ENCODE assay signal across 16 cellular contexts in the genomic region with DNA sequence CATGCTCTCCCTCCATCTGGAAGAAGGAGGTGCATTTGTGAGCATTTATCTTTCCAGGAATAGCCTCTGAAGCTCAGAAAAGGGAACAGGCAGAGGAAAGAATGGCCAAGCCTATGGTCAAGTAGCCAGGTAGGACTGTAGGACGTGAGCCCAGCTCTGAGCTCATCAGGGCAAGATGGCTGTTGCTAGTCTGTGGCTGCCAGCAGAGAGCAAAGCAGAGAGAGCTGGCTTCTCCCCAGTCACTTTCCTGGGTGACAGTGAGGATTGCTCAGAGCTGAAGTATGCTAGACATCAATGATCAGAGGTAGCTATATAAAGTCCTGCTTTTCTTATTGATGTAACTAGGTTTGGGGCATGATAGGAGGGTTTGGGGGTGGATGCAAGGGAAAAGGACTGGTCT.
DNase-seq lines count a peak whose midpoint lies in the region; ATAC-seq and TF ChIP-seq lines count a peak whose summit lies in the region.
"Had no signal": no experiment of that assay in that cellular context is flagged by ENCODE, and none has a peak within 500 bp of the region (broad histone marks: within the 10 kb centered on the region; RNA-seq: fewer than 3 reads in every experiment).

No MANE protein-coding gene starts in this region.

- DNase-seq in Right ventricle myocardium inferior (ENCODE audit: missing footprints), result no peak
- no peak for DNase-seq in cardiac septum (ENCODE audit: low spot score)
- DNase-seq in epithelial cell of esophagus (ENCODE audit: low read depth), result peak; percentile 7
- peak in 2 of 3 donors; percentile 44 for DNase-seq in right cardiac atrium
- no peak for DNase-seq in neural progenitor cell (ENCODE audit: low spot score)
- no peak for DNase-seq in activated CD8-positive, alpha-beta T cell treated with anti-CD3 and anti-CD28 coated beads, Interleukin-2, amount 10 ng/mL, durations not matched to agents 7 days and 5 days
- DNase-seq: AML-193; Caco-2; CD4-positive, alpha-beta T cell; H9 had no signal

- POLR2A ChIA-PET in activated CD8-positive, alpha-beta T cell treated with anti-CD3 and anti-CD28 coated beads, Interleukin-2, amount 10 ng/mL, durations not matched to agents 7 days and 5 days (lab: Charles Lee), result no interaction called here

- H2AFZ ChIP-seq in neural progenitor cell (replicated peaks), result peak overlapping the region; percentile 66

- H3K36me3 ChIP-seq in neural progenitor cell, result no peaks in the 10 kb centered on the region

- H3K4me2 ChIP-seq in neural progenitor cell, result peak overlapping the region; percentile 60
- H3K4me2 ChIP-seq: A549 had no signal

- H3K4me3 Mint-ChIP-seq in neural progenitor cell, result no peak overlapping the region
- H3K4me3 Mint-ChIP-seq in activated CD8-positive, alpha-beta T cell treated with anti-CD3 and anti-CD28 coated beads, Interleukin-2, amount 10 ng/mL, durations not matched to agents 7 days and 5 days, result no peak overlapping the region
- H3K4me3 Mint-ChIP-seq: CD4-positive, alpha-beta T cell; H9 had no signal

- no peaks in the 10 kb centered on the region for H3F3A ChIP-seq in neural progenitor cell (ENCODE audit: low read depth)

- no peaks in the 10 kb centered on the region for H3K79me2 ChIP-seq in neural progenitor cell (ENCODE audit: low read depth)

- CTCF ChIA-PET in activated CD8-positive, alpha-beta T cell treated with anti-CD3 and anti-CD28 coated beads, Interleukin-2, amount 10 ng/mL, durations not matched to agents 7 days and 5 days (lab: Charles Lee), result interaction anchor here (0.5 to 1.3 kb wide), 2 partner anchors 263 to 779 kb away, joined by 3 to 4 read pairs; no protein-coding TSS in a partner anchor

- H3K27me3 Mint-ChIP-seq in neural progenitor cell (ENCODE audit: insufficient read depth, low read depth), result no peaks in the 10 kb centered on the region
- H3K27me3 Mint-ChIP-seq in activated CD8-positive, alpha-beta T cell treated with anti-CD3 and anti-CD28 coated beads, Interleukin-2, amount 10 ng/mL, durations not matched to agents 7 days and 5 days (ENCODE audit: low read depth), result no peaks in the 10 kb centered on the region

- H3K27me3 ChIP-seq in right cardiac atrium (ENCODE audit: control insufficient read depth, insufficient read depth) (no peaks in the 10 kb centered on the region), neural progenitor cell (no peaks in the 10 kb centered on the region)

- TF ChIP-seq CTCF in epithelial cell of esophagus (IDR thresholded peaks at IDR 0.05; ENCODE audit: insufficient read depth, low read depth, low read length, missing control alignments), result no peak
- no peak for TF ChIP-seq CTCF in neural progenitor cell (IDR thresholded peaks at IDR 0.05)

- no peak overlapping the region for H3K27ac Mint-ChIP-seq in neural progenitor cell
- H3K27ac Mint-ChIP-seq in activated CD8-positive, alpha-beta T cell treated with anti-CD3 and anti-CD28 coated beads, Interleukin-2, amount 10 ng/mL, durations not matched to agents 7 days and 5 days, result no peak overlapping the region
- H3K27ac Mint-ChIP-seq: CD4-positive, alpha-beta T cell had no signal

- no peaks in the 10 kb centered on the region for H4K20me1 ChIP-seq in neural progenitor cell (ENCODE audit: low read depth)

- 56% methylated on average over 1 of the region's 1 CpG for WGBS in right cardiac atrium

- peaks cover 16% of the 10 kb centered on the region for H3K9me3 Mint-ChIP-seq in neural progenitor cell
- H3K9me3 Mint-ChIP-seq in activated CD8-positive, alpha-beta T cell treated with anti-CD3 and anti-CD28 coated beads, Interleukin-2, amount 10 ng/mL, durations not matched to agents 7 days and 5 days (ENCODE audit: insufficient read depth), result no peaks in the 10 kb centered on the region

- ATAC-seq in Right ventricle myocardium inferior (peak; percentile 63), right cardiac atrium (peak; percentile 76 to 77), HG02938 (IDR thresholded peaks at IDR 0.05; ENCODE audit: unreplicated experiment) (no peak), SK-N-SH treated with all-trans-retinoic acid at 6 μM for 48 hours (no peak)
- ATAC-seq in activated CD8-positive, alpha-beta T cell treated with anti-CD3 and anti-CD28 coated beads, Interleukin-2, amount 10 ng/mL, durations not matched to agents 7 days and 5 days, result no peak
- ATAC-seq: A549 had no signal

- no peaks in the 10 kb centered on the region for H3K36me3 Mint-ChIP-seq in neural progenitor cell
- H3K36me3 Mint-ChIP-seq in activated CD8-positive, alpha-beta T cell treated with anti-CD3 and anti-CD28 coated beads, Interleukin-2, amount 10 ng/mL, durations not matched to agents 7 days and 5 days (ENCODE audit: low read depth), result no peaks in the 10 kb centered on the region

- H3K4me1 ChIP-seq in right cardiac atrium (ENCODE audit: control insufficient read depth, insufficient read depth, low read length), result no peaks in the 10 kb centered on the region
- peaks cover 18% of the 10 kb centered on the region for H3K4me1 ChIP-seq in neural progenitor cell
- H3K4me1 ChIP-seq: A549, Caco-2 had no signal

- no peak overlapping the region for H3K4me3 ChIP-seq in epithelial cell of esophagus (ENCODE audit: low read length)
- no peak overlapping the region for H3K4me3 ChIP-seq in right cardiac atrium (ENCODE audit: low read length)
- no peak overlapping the region for H3K4me3 ChIP-seq in neural progenitor cell
- H3K4me3 ChIP-seq: A549 had no signal

- no peaks in the 10 kb centered on the region for H3K9me3 ChIP-seq in right cardiac atrium (ENCODE audit: control insufficient read depth, low read length)
- no peaks in the 10 kb centered on the region for H3K9me3 ChIP-seq in neural progenitor cell (ENCODE audit: low read depth)
- H3K9me3 ChIP-seq: A549, Caco-2 had no signal

- peaks cover 23% of the 10 kb centered on the region for H3K4me1 Mint-ChIP-seq in neural progenitor cell
- H3K4me1 Mint-ChIP-seq in activated CD8-positive, alpha-beta T cell treated with anti-CD3 and anti-CD28 coated beads, Interleukin-2, amount 10 ng/mL, durations not matched to agents 7 days and 5 days (ENCODE audit: low read depth), result no peaks in the 10 kb centered on the region

- no peak overlapping the region for H3K9ac ChIP-seq in neural progenitor cell

- no peak overlapping the region for H3K27ac ChIP-seq in right cardiac atrium (ENCODE audit: low read length)
- no peak overlapping the region for H3K27ac ChIP-seq in neural progenitor cell
- H3K27ac ChIP-seq: 22Rv1, A549, C4-2B, HL-60 had no signal

- intact Hi-C loops in Right ventricle myocardium inferior (cut with DNase I) (no loop called here), cardiac septum (cut with DNase I) (no loop called here), right cardiac atrium (cut with DNase I) (no loop called here)

TF ChIP-seq in SK-N-SH treated with all-trans-retinoic acid at 6 μM for 48 hours, 23 proteins besides CTCF, POLR2A, EP300 and RAD21:
- no peak for TF ChIP-seq ZNF70 (CRISPR knock-in tag; IDR thresholded peaks at IDR 0.05)
- TF ChIP-seq, protein P1, sequence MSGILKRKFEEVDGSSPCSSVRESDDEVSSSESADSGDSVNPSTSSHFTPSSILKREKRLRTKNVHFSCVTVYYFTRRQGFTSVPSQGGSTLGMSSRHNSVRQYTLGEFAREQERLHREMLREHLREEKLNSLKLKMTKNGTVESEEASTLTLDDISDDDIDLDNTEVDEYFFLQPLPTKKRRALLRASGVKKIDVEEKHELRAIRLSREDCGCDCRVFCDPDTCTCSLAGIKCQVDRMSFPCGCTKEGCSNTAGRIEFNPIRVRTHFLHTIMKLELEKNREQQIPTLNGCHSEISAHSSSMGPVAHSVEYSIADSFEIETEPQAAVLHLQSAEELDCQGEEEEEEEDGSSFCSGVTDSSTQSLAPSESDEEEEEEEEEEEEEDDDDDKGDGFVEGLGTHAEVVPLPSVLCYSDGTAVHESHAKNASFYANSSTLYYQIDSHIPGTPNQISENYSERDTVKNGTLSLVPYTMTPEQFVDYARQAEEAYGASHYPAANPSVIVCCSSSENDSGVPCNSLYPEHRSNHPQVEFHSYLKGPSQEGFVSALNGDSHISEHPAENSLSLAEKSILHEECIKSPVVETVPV (CRISPR knock-in tag; IDR thresholded peaks at IDR 0.05), result no peak
- TF ChIP-seq PPARA (CRISPR knock-in tag; IDR thresholded peaks at IDR 0.05; ENCODE audit: borderline replicate concordance), result no peak
- TF ChIP-seq ISL1 (CRISPR knock-in tag; IDR thresholded peaks at IDR 0.05), result no peak
- no peak for TF ChIP-seq CSDC2 (CRISPR knock-in tag; IDR thresholded peaks at IDR 0.05)
- TF ChIP-seq ZC3H10 (CRISPR knock-in tag; IDR thresholded peaks at IDR 0.05), result no peak
- TF ChIP-seq TSHZ2 (CRISPR knock-in tag; IDR thresholded peaks at IDR 0.05), result no peak

Comparison
In these comparisons a context has a peak if more than half of its experiments do, and no peak if none do; other contexts are left out.
1. DNase-seq: peak in epithelial cell of esophagus (single experiment) and right cardiac atrium (2 of 3); none in Right ventricle myocardium inferior (single experiment), cardiac septum (single experiment), neural progenitor cell (single experiment) and activated CD8-positive, alpha-beta T cell treated with anti-CD3 and anti-CD28 coated beads, Interleukin-2, amount 10 ng/mL, durations not matched to agents 7 days and 5 days (single experiment).
2. ATAC-seq: peak in Right ventricle myocardium inferior (single experiment) and right cardiac atrium (2 of 2); none in activated CD8-positive, alpha-beta T cell treated with anti-CD3 and anti-CD28 coated beads, Interleukin-2, amount 10 ng/mL, durations not matched to agents 7 days and 5 days (single experiment), HG02938 (single experiment) and SK-N-SH treated with all-trans-retinoic acid at 6 μM for 48 hours (single experiment).